Comparison of ENCODE assay signal across 8 cellular contexts in the genomic region with DNA sequence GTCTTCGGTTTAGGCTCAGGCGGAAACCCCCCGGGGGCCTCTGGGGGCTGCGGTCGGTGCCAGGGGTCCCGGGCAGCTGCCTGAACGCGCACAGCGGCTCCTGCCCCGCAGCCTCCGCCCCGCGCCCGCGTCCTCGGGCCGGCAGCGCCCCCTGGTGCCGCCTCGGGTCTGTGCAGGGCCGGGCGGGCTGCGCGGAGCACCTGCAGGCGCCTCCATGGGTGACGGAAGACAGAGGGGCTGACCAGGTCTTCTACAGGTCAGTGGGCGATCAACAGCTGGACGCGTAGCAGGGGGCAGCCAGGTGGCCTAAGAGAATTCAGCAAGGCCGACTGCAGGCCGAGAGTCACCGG.
A peak's percentile ranks its signal among the peaks of the same experiment; 100 is the strongest.
DNase-seq lines count a peak whose midpoint lies in the region; ATAC-seq and TF ChIP-seq lines count a peak whose summit lies in the region.
"Not testable (repeated sequence)": the region's sequence is repeated elsewhere in the genome, so short reads cannot be mapped to it uniquely, and the experiment has no call there.

No MANE protein-coding gene starts in this region.

- not testable (repeated sequence) for DNase-seq in activated CD4-positive, alpha-beta T cell treated with anti-CD3 and anti-CD28 coated beads, Interleukin-2, amount 10 ng/mL, durations not matched to agents 7 days and 5 days; dorsolateral prefrontal cortex; lung (ENCODE audit: low spot score); stimulated activated naive CD8-positive, alpha-beta T cell treated with anti-CD3 and anti-CD28 coated beads, Interleukin-15, amount 100 ng/mL, for 72 hours

- intact Hi-C loops in dorsolateral prefrontal cortex (cut with DNase I) = loop anchor here in 1 of 2 donors (10.0 kb wide), 1 partner anchor 60 kb away; no protein-coding TSS in a partner anchor

- peak overlapping the region; percentile 19 for H3K4me3 Mint-ChIP-seq in activated CD4-positive, alpha-beta T cell treated with anti-CD3 and anti-CD28 coated beads, Interleukin-2, amount 10 ng/mL, durations not matched to agents 7 days and 5 days
- H3K4me3 Mint-ChIP-seq in stimulated activated naive CD8-positive, alpha-beta T cell treated with anti-CD3 and anti-CD28 coated beads, Interleukin-15, amount 100 ng/mL, for 72 hours = peak overlapping the region in 1 of 2 donors; percentile 68

- H3K27ac ChIP-seq in dorsolateral prefrontal cortex = peak overlapping the region in 1 of 59 donors; percentile 61
- not testable (repeated sequence) for H3K27ac ChIP-seq in lung (ENCODE audit: low read depth in 1 of 2, low read length in 1 of 2)

- H3K9me3 ChIP-seq in ES-I3 (ENCODE audit: control insufficient read depth, insufficient read depth, low read length); lung (ENCODE audit: control insufficient read depth in 2 of 2, insufficient read depth in 1 of 2, low read length in 1 of 2): not testable (repeated sequence)

- CTCF ChIA-PET in activated CD4-positive, alpha-beta T cell treated with anti-CD3 and anti-CD28 coated beads, Interleukin-2, amount 10 ng/mL, durations not matched to agents 7 days and 5 days (lab: Charles Lee) = not testable (repeated sequence)

- H3K4me1 Mint-ChIP-seq in activated CD4-positive, alpha-beta T cell treated with anti-CD3 and anti-CD28 coated beads, Interleukin-2, amount 10 ng/mL, durations not matched to agents 7 days and 5 days = not testable (repeated sequence)
- peaks cover 10% of the 10 kb centered on the region for H3K4me1 Mint-ChIP-seq in stimulated activated naive CD8-positive, alpha-beta T cell treated with anti-CD3 and anti-CD28 coated beads, Interleukin-15, amount 100 ng/mL, for 72 hours

- ATAC-seq in GM19463 (IDR thresholded peaks at IDR 0.05; ENCODE audit: unreplicated experiment) (peak; percentile 89), HG02852 (IDR thresholded peaks at IDR 0.05; ENCODE audit: unreplicated experiment) (peak; percentile 86), HG03571 (IDR thresholded peaks at IDR 0.05; ENCODE audit: unreplicated experiment) (peak; percentile 93), lung (ENCODE audit: insufficient read depth, low FRiP score) (peak; percentile 92)
- ATAC-seq in stimulated activated naive CD8-positive, alpha-beta T cell treated with anti-CD3 and anti-CD28 coated beads, Interleukin-15, amount 100 ng/mL, for 72 hours = peak; percentile 93

- H3K36me3 ChIP-seq in ES-I3 (ENCODE audit: insufficient read depth, low read length); lung (ENCODE audit: control insufficient read depth in 2 of 2, insufficient read depth in 2 of 2, low read length in 2 of 2): not testable (repeated sequence)

- not testable (repeated sequence) for H3K27me3 ChIP-seq in dorsolateral prefrontal cortex; lung (ENCODE audit: control insufficient read depth, insufficient read depth)

- H3K9ac ChIP-seq in ES-I3 (ENCODE audit: low read depth, low read length) = peak overlapping the region; percentile 30; the same call in 1 of the 2 replicates

- H3K4me1 ChIP-seq in ES-I3 (ENCODE audit: insufficient read depth, low read length); lung (ENCODE audit: control insufficient read depth in 2 of 2, insufficient read depth in 2 of 2, low read length in 2 of 2): not testable (repeated sequence)

- WGBS in lung, 2 donors = 1 to 3% methylated on average over 3 to 5 of the region's 32 CpGs

- not testable (repeated sequence) for TF ChIP-seq CTCF in dorsolateral prefrontal cortex (IDR thresholded peaks at IDR 0.05 in 54 of 56, conservative IDR thresholded peaks at IDR 0.05 in 2 of 56; ENCODE audit: low read depth in 1 of 56, partially characterized antibody in 56 of 56); lung (IDR thresholded peaks at IDR 0.05; ENCODE audit: control extremely low read depth, extremely low read depth)

- POLR2A ChIA-PET in activated CD4-positive, alpha-beta T cell treated with anti-CD3 and anti-CD28 coated beads, Interleukin-2, amount 10 ng/mL, durations not matched to agents 7 days and 5 days (lab: Charles Lee) = not testable (repeated sequence)

- H3K27ac Mint-ChIP-seq in activated CD4-positive, alpha-beta T cell treated with anti-CD3 and anti-CD28 coated beads, Interleukin-2, amount 10 ng/mL, durations not matched to agents 7 days and 5 days; stimulated activated naive CD8-positive, alpha-beta T cell treated with anti-CD3 and anti-CD28 coated beads, Interleukin-15, amount 100 ng/mL, for 72 hours: not testable (repeated sequence)

- peak overlapping the region in 57 of 59 donors; percentile 26 to 70 (median 56) for H3K4me3 ChIP-seq in dorsolateral prefrontal cortex
- not testable (repeated sequence) for H3K4me3 ChIP-seq in lung

- H3K27me3 Mint-ChIP-seq in activated CD4-positive, alpha-beta T cell treated with anti-CD3 and anti-CD28 coated beads, Interleukin-2, amount 10 ng/mL, durations not matched to agents 7 days and 5 days; stimulated activated naive CD8-positive, alpha-beta T cell treated with anti-CD3 and anti-CD28 coated beads, Interleukin-15, amount 100 ng/mL, for 72 hours: not testable (repeated sequence)

- H3K36me3 Mint-ChIP-seq in activated CD4-positive, alpha-beta T cell treated with anti-CD3 and anti-CD28 coated beads, Interleukin-2, amount 10 ng/mL, durations not matched to agents 7 days and 5 days (ENCODE audit: low read depth) = not testable (repeated sequence)

- not testable (repeated sequence) for H3K9me3 Mint-ChIP-seq in activated CD4-positive, alpha-beta T cell treated with anti-CD3 and anti-CD28 coated beads, Interleukin-2, amount 10 ng/mL, durations not matched to agents 7 days and 5 days; stimulated activated naive CD8-positive, alpha-beta T cell treated with anti-CD3 and anti-CD28 coated beads, Interleukin-15, amount 100 ng/mL, for 72 hours
